In the genomic region with DNA sequence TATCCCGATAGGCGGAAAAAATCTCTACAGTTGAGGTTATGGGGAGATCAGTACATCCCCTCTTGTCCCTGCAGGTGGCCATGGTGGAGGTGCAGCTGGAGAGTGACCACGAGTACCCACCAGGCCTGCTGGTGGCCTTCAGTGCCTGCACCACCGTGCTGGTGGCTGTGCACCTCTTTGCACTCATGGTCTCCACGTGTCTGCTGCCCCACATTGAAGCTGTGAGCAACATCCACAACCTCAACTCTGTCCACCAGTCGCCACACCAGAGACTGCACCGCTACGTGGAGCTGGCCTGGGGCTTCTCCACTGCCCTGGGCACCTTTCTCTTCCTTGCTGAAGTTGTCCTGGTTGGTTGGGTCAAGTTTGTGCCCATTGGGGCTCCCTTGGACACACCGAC, we compare ENCODE assay signal across 13 cellular contexts. TPM values are rescaled to one million over a fixed set of nuclear protein-coding genes. Genes with fewer than 3 reads are reported as not detected.
DNase-seq lines count a peak whose midpoint lies in the region; ATAC-seq and TF ChIP-seq lines count a peak whose summit lies in the region.
"Had no signal": no experiment of that assay in that cellular context is flagged by ENCODE, and none has a peak within 500 bp of the region (broad histone marks: within the 10 kb centered on the region; RNA-seq: fewer than 3 reads in every experiment).

No MANE protein-coding gene starts in this region.

- H3K79me1 ChIP-seq in mesenchymal stem cell (replicated peaks; ENCODE audit: low read length, poor library complexity, severe bottlenecking): peaks cover 13% of the 10 kb centered on the region

- no peak for DNase-seq in left ventricle myocardium inferior
- no peak for DNase-seq in heart right ventricle
- DNase-seq in mesenchymal stem cell: no peak
- no peak for DNase-seq in COR-L47 (lab: John Stamatoyannopoulos, UW)
- no peak for DNase-seq in medulla oblongata (ENCODE audit: extremely low spot score)
- DNase-seq: esophagus squamous epithelium had no signal

- intact Hi-C loops in left ventricle myocardium inferior (cut with micrococcal nuclease) (no loop called here), heart right ventricle (cut with DNase I) (loop anchor here in 2 of 10 donors (10.0 kb wide), 2 partner anchors 492 to 922 kb away; a partner anchor contains a TSS)

- no peak overlapping the region for H3K4me3 ChIP-seq in left ventricle myocardium inferior
- no peak overlapping the region for H3K4me3 ChIP-seq in heart right ventricle
- no peak overlapping the region for H3K4me3 ChIP-seq in mesenchymal stem cell (ENCODE audit: insufficient read depth in 1 of 2, low read depth in 1 of 2, low read length in 2 of 2)
- H3K4me3 ChIP-seq: colonic mucosa, esophagus squamous epithelium had no signal

- H2BK5ac ChIP-seq in mesenchymal stem cell (ENCODE audit: low read depth, low read length, poor library complexity, severe bottlenecking): no peak overlapping the region

- H3K9me3 ChIP-seq in left ventricle myocardium inferior (replicated peaks) (no peaks in the 10 kb centered on the region), heart right ventricle (no peaks in the 10 kb centered on the region), mesenchymal stem cell (ENCODE audit: control insufficient read depth, low read length) (no peaks in the 10 kb centered on the region)
- H3K9me3 ChIP-seq: colonic mucosa, esophagus squamous epithelium had no signal

- no peak overlapping the region for H3K23ac ChIP-seq in mesenchymal stem cell (ENCODE audit: low read length in 2 of 2)

- no peak for ATAC-seq in heart right ventricle
- no peak for ATAC-seq in GM21447 (IDR thresholded peaks at IDR 0.05; ENCODE audit: unreplicated experiment)
- no peak for ATAC-seq in HG02870 (IDR thresholded peaks at IDR 0.05; ENCODE audit: unreplicated experiment)
- ATAC-seq: left cardiac atrium, PC-3 had no signal

- H3K4me1 ChIP-seq in left ventricle myocardium inferior (peaks cover 72% of the 10 kb centered on the region), heart right ventricle (peaks cover 6 to 57% (median 49%) of the 10 kb centered on the region in 9 donors), mesenchymal stem cell (ENCODE audit: control insufficient read depth, insufficient read depth, low read depth, low read length) (peaks cover 26% of the 10 kb centered on the region)

- no peak overlapping the region for H2AK5ac ChIP-seq in mesenchymal stem cell (ENCODE audit: low read length, severe bottlenecking)

- H3K18ac ChIP-seq in mesenchymal stem cell (ENCODE audit: low read depth in 1 of 2, low read length in 2 of 2): no peak overlapping the region

- WGBS in heart right ventricle, 2 donors: 84 to 85% methylated on average over 9 of the region's 9 CpGs
- 78% methylated on average over 9 of the region's 9 CpGs for WGBS in mesenchymal stem cell

- peak overlapping the region in 1 of 2 experiments; percentile 2 for H2BK12ac ChIP-seq in mesenchymal stem cell (ENCODE audit: low read length in 2 of 2)

- H3K27ac ChIP-seq in left ventricle myocardium inferior (replicated peaks) (peak overlapping the region; percentile 38), heart right ventricle (peak overlapping the region in 5 of 10 donors; percentile 21 to 60 (median 48)), angular gyrus (ENCODE audit: low read depth, low read length) (peak overlapping the region; percentile 34), mesenchymal stem cell (ENCODE audit: low read length, poor library complexity, severe bottlenecking) (no peak overlapping the region)
- H3K27ac ChIP-seq: colonic mucosa had no signal

- H3K36me3 ChIP-seq in left ventricle myocardium inferior (no peaks in the 10 kb centered on the region), heart right ventricle (peaks cover 0 to 19% (median 0%) of the 10 kb centered on the region in 9 donors), mesenchymal stem cell (ENCODE audit: control insufficient read depth in 1 of 2, insufficient read depth in 2 of 2, low read depth in 1 of 2, low read length in 2 of 2) (peaks cover 10 to 12% of the 10 kb centered on the region in 2 experiments)
- H3K36me3 ChIP-seq: colonic mucosa, esophagus squamous epithelium had no signal

- H2BK120ac ChIP-seq in mesenchymal stem cell (ENCODE audit: low read depth, low read length): no peak overlapping the region

- peak overlapping the region; percentile 45 for H4K8ac ChIP-seq in mesenchymal stem cell (ENCODE audit: low read length)

- no peak overlapping the region for H2BK15ac ChIP-seq in mesenchymal stem cell (ENCODE audit: low read depth, poor library complexity, severe bottlenecking)

- no peak overlapping the region for H2AFZ ChIP-seq in mesenchymal stem cell (ENCODE audit: low read depth, low read length)

- H3K14ac ChIP-seq in mesenchymal stem cell (ENCODE audit: low read length in 2 of 2): no peak overlapping the region

- TF ChIP-seq CTCF in left ventricle myocardium inferior (IDR thresholded peaks at IDR 0.05; ENCODE audit: borderline replicate concordance) (no peak), heart right ventricle (IDR thresholded peaks at IDR 0.05) (no peak)

- H3K4me2 ChIP-seq in mesenchymal stem cell (ENCODE audit: low read length, poor library complexity, severe bottlenecking): no peak overlapping the region

- no peak overlapping the region for H3K4ac ChIP-seq in mesenchymal stem cell (ENCODE audit: low read depth in 1 of 2, low read length in 2 of 2)

- H3K9ac ChIP-seq in mesenchymal stem cell (ENCODE audit: low read length): no peak overlapping the region

- H3K27me3 ChIP-seq in left ventricle myocardium inferior (ENCODE audit: low read depth) (no peaks in the 10 kb centered on the region), heart right ventricle (no peaks in the 10 kb centered on the region), mesenchymal stem cell (ENCODE audit: control insufficient read depth in 1 of 2, insufficient read depth in 1 of 2, low read length in 2 of 2) (no peaks in the 10 kb centered on the region)
- H3K27me3 ChIP-seq: colonic mucosa, esophagus squamous epithelium had no signal

- H4K91ac ChIP-seq in mesenchymal stem cell (ENCODE audit: low read length): peak overlapping the region; percentile 52

RNA-seq across cellular contexts. Expression of a gene that starts 4.2 kb away (rescaled TPM):
- 12.2 TPM for total RNA-seq in left ventricle myocardium inferior
- 10 to 100 TPM in 8 of 10 donors, 1 to 10 TPM in 2; 7.8 to 19.8 (median 11.4) TPM for total RNA-seq in heart right ventricle
- polyA plus RNA-seq in heart right ventricle: 10 to 100 TPM; 10.1 to 15.4 TPM
- 63.4 TPM for polyA plus RNA-seq in mesenchymal stem cell (2013, experiment 1 of 2)
- polyA plus RNA-seq in mesenchymal stem cell (2013, experiment 2 of 2): 64.8 TPM

RNA-seq across cellular contexts. Expression of a gene that starts 4.4 kb away (rescaled TPM):
- total RNA-seq in left ventricle myocardium inferior: 7.4 TPM
- 10 to 100 TPM in 2 of 10 donors, 1 to 10 TPM in 8; 7.5 to 11.4 (median 9.2) TPM for total RNA-seq in heart right ventricle
- polyA plus RNA-seq in heart right ventricle: 10 to 100 TPM in 1 of 2 donors, 1 to 10 TPM in 1; 5.8 to 11.2 TPM
- 11.7 TPM for polyA plus RNA-seq in mesenchymal stem cell (2013, experiment 1 of 2)
- 10.9 TPM for polyA plus RNA-seq in mesenchymal stem cell (2013, experiment 2 of 2)

RNA-seq across cellular contexts. Expression of a gene that starts 29.7 kb away (rescaled TPM):
- total RNA-seq in left ventricle myocardium inferior: 6.3 TPM
- total RNA-seq in heart right ventricle: 1 to 10 TPM; 4.1 to 8.7 (median 5.8) TPM
- 10 to 100 TPM in 1 of 2 donors, 1 to 10 TPM in 1; 5.4 to 14.1 TPM for polyA plus RNA-seq in heart right ventricle
- 21.4 TPM for polyA plus RNA-seq in mesenchymal stem cell (2013, experiment 1 of 2)
- polyA plus RNA-seq in mesenchymal stem cell (2013, experiment 2 of 2): 20.2 TPM

RNA-seq across cellular contexts. Expression of a gene that starts 31.9 kb away (rescaled TPM):
- total RNA-seq in left ventricle myocardium inferior (5.5 TPM), heart right ventricle (10 to 100 TPM in 1 of 10 donors, 1 to 10 TPM in 9; 3.3 to 13.3 (median 5.3) TPM)
- polyA plus RNA-seq in heart right ventricle: 10 to 100 TPM in 1 of 2 donors, 1 to 10 TPM in 1; 6.8 to 12.2 TPM
- polyA plus RNA-seq in mesenchymal stem cell (2013, experiment 1 of 2): 9.2 TPM
- 9.4 TPM for polyA plus RNA-seq in mesenchymal stem cell (2013, experiment 2 of 2)
- polyA plus RNA-seq: CD8-positive, alpha-beta memory T cell had no signal

RNA-seq across cellular contexts. Expression of a gene that starts 56.7 kb away (rescaled TPM):
- total RNA-seq in left ventricle myocardium inferior (9.6 TPM), heart right ventricle (10 to 100 TPM in 9 of 10 donors, 1 to 10 TPM in 1; 8.6 to 28.2 (median 19.9) TPM)
- polyA plus RNA-seq in heart right ventricle: 10 to 100 TPM in 1 of 2 donors, 1 to 10 TPM in 1; 6.5 to 10.4 TPM
- polyA plus RNA-seq in mesenchymal stem cell (2013, experiment 1 of 2): 6.7 TPM
- 7.0 TPM for polyA plus RNA-seq in mesenchymal stem cell (2013, experiment 2 of 2)
- polyA plus RNA-seq: CD8-positive, alpha-beta memory T cell had no signal
